In the genomic region with DNA sequence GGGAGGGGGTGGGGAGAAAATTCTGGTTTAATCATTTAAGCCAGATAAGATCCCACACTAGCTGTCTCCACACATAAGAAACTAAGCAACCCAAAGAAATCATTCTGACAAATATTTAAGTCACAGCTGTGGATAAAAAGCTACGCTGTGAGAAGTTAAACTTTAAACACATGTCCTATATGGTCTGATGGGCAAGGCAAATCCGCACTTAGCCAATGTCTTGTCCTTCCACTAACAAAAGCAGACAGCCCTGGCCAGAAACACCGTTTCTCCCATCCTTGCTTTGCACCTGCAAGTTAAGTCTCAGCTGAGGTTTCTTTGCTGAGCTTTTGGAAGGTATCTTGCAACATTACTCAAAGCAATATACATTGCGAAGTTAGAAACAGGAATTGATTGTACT, we compare ENCODE assay signal across 10 cellular contexts.
DNase-seq lines count a peak whose midpoint lies in the region; ATAC-seq and TF ChIP-seq lines count a peak whose summit lies in the region.
"Had no signal": no experiment of that assay in that cellular context is flagged by ENCODE, and none has a peak within 500 bp of the region (broad histone marks: within the 10 kb centered on the region; RNA-seq: fewer than 3 reads in every experiment).

No MANE protein-coding gene starts in this region.

- H3K27me3 Mint-ChIP-seq in naive B cell: no peaks in the 10 kb centered on the region

- peak overlapping the region; percentile 80 to 94 (median 89); a peak in 17 of 20 replicates for H3K4me3 ChIP-seq in BLaER1 treated with 17β-estradiol and CSF1 and Interleukin-3, amounts not matched to agents 10 nM and 100 nM
- peak overlapping the region; percentile 95 for H3K4me3 ChIP-seq in astrocyte of the cerebellum (ENCODE audit: low read depth, low read length)

- H3K9me3 ChIP-seq in BLaER1 treated with 17β-estradiol and CSF1 and Interleukin-3, amounts not matched to agents 10 nM and 100 nM (replicated peaks in 1 of 11): no peaks in the 10 kb centered on the region

- no peaks in the 10 kb centered on the region for H3K9me3 Mint-ChIP-seq in naive B cell

- H3K27ac ChIP-seq in BLaER1 treated with 17β-estradiol and CSF1 and Interleukin-3, amounts not matched to agents 10 nM and 100 nM: no peak overlapping the region; a peak in 1 of 22 replicates

- H3K4me1 ChIP-seq in BLaER1 treated with 17β-estradiol and CSF1 and Interleukin-3, amounts not matched to agents 10 nM and 100 nM: peaks cover 61 to 81% (median 75%) of the 10 kb centered on the region in 10 experiments

- H3K4me1 Mint-ChIP-seq in naive B cell: peaks cover 70 to 78% (median 71%) of the 10 kb centered on the region in 3 donors

- peak overlapping the region; percentile 90 to 99 (median 96) for H3K4me3 Mint-ChIP-seq in naive B cell

- peak overlapping the region in 10 of 11 experiments; percentile 1 to 98 (median 94); a peak in 17 of 22 replicates for H3K9ac ChIP-seq in BLaER1 treated with 17β-estradiol and CSF1 and Interleukin-3, amounts not matched to agents 10 nM and 100 nM

- no peak for TF ChIP-seq CTCF in astrocyte of the cerebellum (IDR thresholded peaks at IDR 0.05; ENCODE audit: low read depth, low read length, missing control alignments)

- peaks cover 47 to 75% (median 64%) of the 10 kb centered on the region in 11 experiments; a peak in 21 of 22 replicates for H4K20me1 ChIP-seq in BLaER1 treated with 17β-estradiol and CSF1 and Interleukin-3, amounts not matched to agents 10 nM and 100 nM

- H3K27ac Mint-ChIP-seq in naive B cell: peak overlapping the region; percentile 19 to 95 (median 73)

- in situ Hi-C loops in astrocyte of the cerebellum (cut with HindIII; ENCODE audit: low sequenced_read_pairs): loop anchor here (25.0 kb wide), 1 partner anchor 93 kb away; no protein-coding TSS in a partner anchor

- peak overlapping the region; percentile 81 to 96 (median 89) for H3K4me2 ChIP-seq in BLaER1 treated with 17β-estradiol and CSF1 and Interleukin-3, amounts not matched to agents 10 nM and 100 nM

- H3K27me3 ChIP-seq in BLaER1 treated with 17β-estradiol and CSF1 and Interleukin-3, amounts not matched to agents 10 nM and 100 nM: no peaks in the 10 kb centered on the region

- ATAC-seq in GM21825 (IDR thresholded peaks at IDR 0.05; ENCODE audit: unreplicated experiment): peak; percentile 25
- ATAC-seq in naive B cell (ENCODE audit: low read depth in 2 of 2): no peak
- ATAC-seq: sciatic nerve had no signal

- DNase-seq in astrocyte of the cerebellum (ENCODE audit: low read depth): no peak
- no peak for DNase-seq in naive B cell
- no peak for DNase-seq in SHP77 treated with DMSO at 0.1 percent for 48 hours (lab: John Stamatoyannopoulos, UW)
- DNase-seq in retina: no peak
- DNase-seq in COR-L47 (lab: John Stamatoyannopoulos, UW): no peak
- DNase-seq in pons (ENCODE audit: low spot score): no peak
- DNase-seq: KG1 had no signal

- peaks cover 0 to 51% (median 47%) of the 10 kb centered on the region in 11 experiments; a peak in 18 of 22 replicates for H3K36me3 ChIP-seq in BLaER1 treated with 17β-estradiol and CSF1 and Interleukin-3, amounts not matched to agents 10 nM and 100 nM

- peaks cover 21 to 42% of the 10 kb centered on the region in 2 donors for H3K36me3 Mint-ChIP-seq in naive B cell
